8 cellular contexts compared by ENCODE assay signal in genomic region chr16:2968368-2968737, GRCh38. TPM values are rescaled to one million over a fixed set of nuclear protein-coding genes. Genes with fewer than 3 reads are reported as not detected.
DNase-seq lines count a peak whose midpoint lies in the region; ATAC-seq and TF ChIP-seq lines count a peak whose summit lies in the region.

No MANE protein-coding gene starts in this region.

- H3K4me3 ChIP-seq in BLaER1 (peak overlapping the region; percentile 93), HL-60 (replicated peaks; ENCODE audit: insufficient read depth, low read length) (peak overlapping the region; percentile 87; the same call in 1 of the 2 replicates), mesodermal cell (ENCODE audit: extremely low read depth, insufficient read depth, low read length, poor library complexity, severe bottlenecking) (peak overlapping the region; percentile 64), brain microvascular endothelial cell (ENCODE audit: low read depth, low read length) (no peak overlapping the region)

- peak overlapping the region; percentile 77 for H3K4me3 Mint-ChIP-seq in activated B cell treated with CpG ODN at 0.5 μM for 24 hours

- H3K27me3 Mint-ChIP-seq in activated B cell treated with CpG ODN at 0.5 μM for 24 hours: peaks cover 12% of the 10 kb centered on the region

- H3K36me3 ChIP-seq in BLaER1: peaks cover 23% of the 10 kb centered on the region; the same call in 1 of the 2 replicates
- peaks cover 10% of the 10 kb centered on the region for H3K36me3 ChIP-seq in mesodermal cell (ENCODE audit: control insufficient read depth, insufficient read depth, low read length)
- no peaks in the 10 kb centered on the region for H3K36me3 ChIP-seq in brain microvascular endothelial cell (replicated peaks)

- CTCF ChIA-PET in activated B cell treated with CpG ODN at 0.5 μM for 24 hours (lab: Charles Lee): interaction anchor here (1.2 kb wide), 1 partner anchor 63 kb away, joined by 3 read pairs; no protein-coding TSS in a partner anchor

- no peaks in the 10 kb centered on the region for H3K9me3 Mint-ChIP-seq in activated B cell treated with CpG ODN at 0.5 μM for 24 hours

- in situ Hi-C loops in brain microvascular endothelial cell (cut with HindIII; ENCODE audit: low pct_ligation_motif_present, low sequenced_read_pairs): no loop called here

- H3K9me3 ChIP-seq in BLaER1 (no peaks in the 10 kb centered on the region), mesodermal cell (ENCODE audit: control insufficient read depth, low read length) (no peaks in the 10 kb centered on the region)

- peak overlapping the region; percentile 91 for H3K27ac ChIP-seq in BLaER1
- H3K27ac ChIP-seq in HL-60 (replicated peaks): no peak overlapping the region
- no peak overlapping the region for H3K27ac ChIP-seq in mesodermal cell (ENCODE audit: low read depth, low read length, severe bottlenecking)
- H3K27ac ChIP-seq in brain microvascular endothelial cell: no peak overlapping the region

- intact Hi-C loops in activated B cell treated with CpG ODN at 0.5 μM for 24 hours (cut with micrococcal nuclease): loop anchor here (2.0 kb wide), 1 partner anchor 52 kb away; the partner anchor contains the start of gene TNFRSF12A

- POLR2A ChIA-PET in activated B cell treated with CpG ODN at 0.5 μM for 24 hours (lab: Charles Lee): interaction anchor here (1.8 kb wide), 1 partner anchor 12 kb away, joined by 10 read pairs; the partner anchor contains the start of gene PKMYT1

- peaks cover 10% of the 10 kb centered on the region; the same call in 1 of the 2 replicates for H3K27me3 ChIP-seq in BLaER1
- peaks cover 9% of the 10 kb centered on the region for H3K27me3 ChIP-seq in HL-60 (ENCODE audit: insufficient read depth, poor library complexity, severe bottlenecking)
- peaks cover 41% of the 10 kb centered on the region for H3K27me3 ChIP-seq in brain microvascular endothelial cell (replicated peaks)

- no peak for TF ChIP-seq CTCF in HL-60 (IDR thresholded peaks at IDR 0.05; ENCODE audit: insufficient read depth, low read length)
- TF ChIP-seq CTCF in activated B cell treated with CpG ODN at 0.5 μM for 24 hours (IDR thresholded peaks at IDR 0.05): no peak
- TF ChIP-seq CTCF in brain microvascular endothelial cell (IDR thresholded peaks at IDR 0.05; ENCODE audit: low read depth, low read length, missing control alignments): no peak

- 51 to 54% methylated on average over 18 of the region's 18 CpGs for WGBS in mesodermal cell (ENCODE audit: insufficient coverage in 2 of 2), 2 experiments

- no peaks in the 10 kb centered on the region for H3K36me3 Mint-ChIP-seq in activated B cell treated with CpG ODN at 0.5 μM for 24 hours (ENCODE audit: low read depth)

- H3K9ac ChIP-seq in BLaER1: peak overlapping the region; percentile 92

- ATAC-seq in activated B cell treated with CpG ODN at 0.5 μM for 24 hours (ENCODE audit: low read depth) (no peak), GM21423 (IDR thresholded peaks at IDR 0.05; ENCODE audit: unreplicated experiment) (no peak)

- DNase-seq in HL-60 (ENCODE audit: low read depth in 1 of 2, low spot score in 1 of 2): no peak
- DNase-seq in activated B cell treated with CpG ODN at 0.5 μM for 24 hours: no peak
- DNase-seq in NCI-H1105 treated with DMSO at 0.1 percent for 48 hours (lab: John Stamatoyannopoulos, UW): no peak
- DNase-seq in brain microvascular endothelial cell: no peak
- no peak for DNase-seq in ureter (ENCODE audit: low spot score)

- H4K20me1 ChIP-seq in BLaER1: peaks cover 71% of the 10 kb centered on the region

- H3K4me1 Mint-ChIP-seq in activated B cell treated with CpG ODN at 0.5 μM for 24 hours: peaks cover 28% of the 10 kb centered on the region

- peak overlapping the region; percentile 97 for H3K4me2 ChIP-seq in BLaER1

- peak overlapping the region; percentile 18 for H3K27ac Mint-ChIP-seq in activated B cell treated with CpG ODN at 0.5 μM for 24 hours

- H3K4me1 ChIP-seq in BLaER1 (peaks cover 62% of the 10 kb centered on the region), mesodermal cell (ENCODE audit: control insufficient read depth, insufficient read depth, low read length, poor library complexity, severe bottlenecking) (no peaks in the 10 kb centered on the region)

RNA-seq across cellular contexts. Expression of gene PAQR4, which starts 0.8 kb away (rescaled TPM):
- total RNA-seq in activated B cell treated with CpG ODN at 0.5 μM for 24 hours: 2.4 and 2.7 TPM in 2 replicates
- 10.6 TPM for polyA plus RNA-seq in mesodermal cell (2013, experiment 1 of 2)
- polyA plus RNA-seq in mesodermal cell (2013, experiment 2 of 2): 9.6 TPM
- 4.5 TPM for total RNA-seq in ureter

RNA-seq across cellular contexts. Expression of gene KREMEN2, which starts 4.3 kb away (rescaled TPM):
- total RNA-seq in activated B cell treated with CpG ODN at 0.5 μM for 24 hours: 1.3 and 1.7 TPM in 2 replicates
- 2.3 TPM for polyA plus RNA-seq in mesodermal cell (2013, experiment 1 of 2)
- polyA plus RNA-seq in mesodermal cell (2013, experiment 2 of 2): 1.6 TPM
- total RNA-seq in ureter: not detected

RNA-seq across cellular contexts. Expression of gene PKMYT1, which starts 11.9 kb away (rescaled TPM):
- total RNA-seq in activated B cell treated with CpG ODN at 0.5 μM for 24 hours (3.8 and 4.3 TPM in 2 replicates), ureter (2.2 TPM)
- polyA plus RNA-seq in mesodermal cell (2013, experiment 1 of 2): 26.0 TPM
- polyA plus RNA-seq in mesodermal cell (2013, experiment 2 of 2): 21.5 TPM

RNA-seq across cellular contexts. Expression of gene CLDN9, which starts 44.4 kb away (rescaled TPM):
- total RNA-seq in activated B cell treated with CpG ODN at 0.5 μM for 24 hours (not detected in 2 replicates), ureter (0.42 TPM)
- not detected for polyA plus RNA-seq in mesodermal cell (2013, experiment 1 of 2)
- polyA plus RNA-seq in mesodermal cell (2013, experiment 2 of 2): not detected

RNA-seq across cellular contexts. Expression of gene CLDN6, which starts 49.6 kb away (rescaled TPM):
- total RNA-seq in activated B cell treated with CpG ODN at 0.5 μM for 24 hours (not detected in 2 replicates), ureter (not detected)
- 55.8 TPM for polyA plus RNA-seq in mesodermal cell (2013, experiment 1 of 2)
- polyA plus RNA-seq in mesodermal cell (2013, experiment 2 of 2): 47.6 TPM
